1 cellular context compared by ENCODE assay signal in genomic region chr7:102451371-102452054, GRCh38.
TF ChIP-seq lines count a peak whose summit lies in the region.

No MANE protein-coding gene starts in this region.

TF ChIP-seq in endothelial cell of umbilical vein, 7 proteins besides CTCF, POLR2A, EP300 and RAD21:
- no peak for TF ChIP-seq MYC (IDR thresholded peaks at IDR 0.05; ENCODE audit: low read depth, low read length)
- TF ChIP-seq JUN (IDR thresholded peaks at IDR 0.05; ENCODE audit: borderline replicate concordance, insufficient read depth, insufficient read length, low read depth), result no peak
- TF ChIP-seq GATA2 (IDR thresholded peaks at IDR 0.05; ENCODE audit: insufficient read depth, insufficient read length, low read depth, low read length), result no peak
- TF ChIP-seq FOS (IDR thresholded peaks at IDR 0.05; ENCODE audit: borderline replicate concordance, insufficient read depth, low read length), result no peak
- TF ChIP-seq POLR2AphosphoS5 (IDR thresholded peaks at IDR 0.05; ENCODE audit: insufficient read depth, low read depth, low read length), result no peak
- TF ChIP-seq EZH2 (IDR thresholded peaks at IDR 0.05; ENCODE audit: borderline replicate concordance, low read depth, low read length, severe bottlenecking), result no peak
- TF ChIP-seq MAX (IDR thresholded peaks at IDR 0.05; ENCODE audit: insufficient read depth, insufficient read length), result no peak
